20 cellular contexts compared by ENCODE assay signal in genomic region chr1:9475061-9475627, GRCh38.
"Had no signal": no experiment of that assay in that cellular context is flagged by ENCODE, and none has a peak within 500 bp of the region (broad histone marks: within the 10 kb centered on the region; RNA-seq: fewer than 3 reads in every experiment).

No MANE protein-coding gene starts in this region.

- H3K79me2 ChIP-seq: parathyroid adenoma had no signal

- DNase-seq: activated CD4-positive, alpha-beta memory T cell treated with anti-CD3 and anti-CD28 coated beads, Interleukin-2, amount 10 ng/mL, durations not matched to agents 7 days and 5 days; activated CD4-positive, alpha-beta T cell treated with anti-CD3 and anti-CD28 coated beads for 4 hours; activated CD8-positive, alpha-beta memory T cell treated with anti-CD3 and anti-CD28 coated beads, Interleukin-2, amount 10 ng/mL, durations not matched to agents 7 days and 5 days; activated naive CD4-positive, alpha-beta T cell; activated naive CD8-positive, alpha-beta T cell treated with anti-CD3 and anti-CD28 coated beads, Interleukin-2, amount 10 ng/mL, durations not matched to agents 7 days and 5 days; amygdala; body of pancreas; caudate nucleus; endodermal cell; mesendoderm; naive thymus-derived CD4-positive, alpha-beta T cell; spleen; stimulated activated CD4-positive, alpha-beta T cell treated with anti-CD3 and anti-CD28 coated beads, Interleukin-4, amount 100 ng/mL, for 4 hours; stimulated activated naive CD4-positive, alpha-beta T cell; T-cell; tibial artery had no signal

- H2AFZ ChIP-seq: parathyroid adenoma had no signal

- H3K9ac ChIP-seq: parathyroid adenoma had no signal

- H3K27me3 ChIP-seq: body of pancreas, tibial artery had no signal

- FAIRE-seq: colon had no signal

- H3K27ac ChIP-seq: body of pancreas, parathyroid adenoma, spleen, tibial artery had no signal

- ATAC-seq: activated CD8-positive, alpha-beta memory T cell treated with anti-CD3 and anti-CD28 coated beads, Interleukin-2, amount 10 ng/mL, durations not matched to agents 7 days and 5 days; activated T-helper 17 cell treated with anti-CD3 and anti-CD28 coated beads, Interleukin-2, amount 50 U/mL, for 72 hours; body of pancreas; naive thymus-derived CD4-positive, alpha-beta T cell; T-cell; WTC11 had no signal

- H3K36me3 ChIP-seq: spleen, tibial artery had no signal

- H3K9me3 ChIP-seq: body of pancreas, spleen, tibial artery had no signal

- H3K4me3 ChIP-seq: body of pancreas, spleen, tibial artery had no signal

- H3K4me1 ChIP-seq: body of pancreas, parathyroid adenoma, spleen had no signal
